ENCODE assay signal across 8 cellular contexts in genomic region chr11:819129-819931, GRCh38. TPM values are rescaled to one million over a fixed set of nuclear protein-coding genes. Genes with fewer than 3 reads are reported as not detected.
DNase-seq lines count a peak whose midpoint lies in the region; ATAC-seq and TF ChIP-seq lines count a peak whose summit lies in the region.

No MANE protein-coding gene starts in this region.

- peak; percentile 77 for ATAC-seq in GM19463 (IDR thresholded peaks at IDR 0.05; ENCODE audit: unreplicated experiment)

- H3K4me3 ChIP-seq in epithelial cell of esophagus (ENCODE audit: low read length) (peak overlapping the region; percentile 61), mononuclear cell (ENCODE audit: low read length) (peak overlapping the region; percentile 81)

- H3K4me1 ChIP-seq in mononuclear cell (ENCODE audit: insufficient read depth, low read length): peaks cover 38% of the 10 kb centered on the region

- H3K9me3 ChIP-seq in mononuclear cell (ENCODE audit: low read depth, low read length): no peaks in the 10 kb centered on the region

- DNase-seq in COR-L47 (lab: John Stamatoyannopoulos, UW): peak; percentile 92
- peak; percentile 94 for DNase-seq in HT-29 (ENCODE audit: low spot score)
- peak; percentile 88 for DNase-seq in NOMO-1 treated with dmso at 0.1 percent for 144 hours (lab: John Stamatoyannopoulos, UW; ENCODE audit: unreplicated experiment)
- DNase-seq in activated T-cell treated with anti-CD3 and anti-CD28 coated beads for 1 hour (ENCODE audit: low read depth): peak; percentile 93
- DNase-seq in epithelial cell of esophagus (ENCODE audit: low read depth): peak; percentile 92
- peak; percentile 81 to 87 for DNase-seq in stimulated activated CD8-positive, alpha-beta memory T cell treated with anti-CD3 and anti-CD28 coated beads, Interleukin-4, amount 100 ng/mL, for 1 hour (ENCODE audit: low read depth in 2 of 2, low spot score in 1 of 2)

- no peak for TF ChIP-seq CTCF in epithelial cell of esophagus (IDR thresholded peaks at IDR 0.05; ENCODE audit: insufficient read depth, low read depth, low read length, missing control alignments)

- H3K27me3 ChIP-seq in mononuclear cell (ENCODE audit: insufficient read depth, low read length): no peaks in the 10 kb centered on the region

RNA-seq across cellular contexts. Expression of gene PNPLA2, which starts 0.6 kb away (rescaled TPM):
- total RNA-seq in HT-29 (2014; rRNA removed; shearing (Covaris generic)): 174 and 202 TPM in 2 replicates
- 81.0 TPM for total RNA-seq in mononuclear cell

RNA-seq across cellular contexts. Expression of gene CRACR2B, which starts 8.4 kb away (rescaled TPM):
- total RNA-seq in HT-29 (2014; rRNA removed; shearing (Covaris generic)): 204 and 225 TPM in 2 replicates
- total RNA-seq in mononuclear cell: 0.84 TPM

RNA-seq across cellular contexts. Expression of gene RPLP2, which starts 9.6 kb away (rescaled TPM):
- total RNA-seq in HT-29 (2014; rRNA removed; shearing (Covaris generic)): 1,913 and 1,915 TPM in 2 replicates
- 653 TPM for total RNA-seq in mononuclear cell

RNA-seq across cellular contexts. Expression of gene CD151, which starts 13.4 kb away (rescaled TPM):
- total RNA-seq in HT-29 (2014; rRNA removed; shearing (Covaris generic)): 916 and 940 TPM in 2 replicates
- 28.5 TPM for total RNA-seq in mononuclear cell

RNA-seq across cellular contexts. Expression of gene PIDD1, which starts 14.3 kb away (rescaled TPM):
- total RNA-seq in HT-29 (2014; rRNA removed; shearing (Covaris generic)): 31.7 and 53.9 TPM in 2 replicates
- 6.2 TPM for total RNA-seq in mononuclear cell

Comparison
In these comparisons a context has a peak if more than half of its experiments do, and no peak if none do; other contexts are left out.
1. Peak in every context shown above with its lines: DNase-seq, ATAC-seq and H3K4me3 ChIP-seq.
2. RNA of gene CRACR2B, which starts 8.4 kb away (total RNA-seq): 204 to 225 TPM in HT-29; 0.84 TPM in mononuclear cell (single experiment); every median in the first group is over 100 times any median in the second.